ENCODE assay signal across 8 cellular contexts in genomic region chr2:30232801-30233130, GRCh38. TPM values are rescaled to one million over a fixed set of nuclear protein-coding genes. Genes with fewer than 3 reads are reported as not detected.
DNase-seq lines count a peak whose midpoint lies in the region; ATAC-seq, FAIRE-seq and TF ChIP-seq lines count a peak whose summit lies in the region.

No MANE protein-coding gene starts in this region.

- H4K20me1 ChIP-seq in BLaER1 treated with 17β-estradiol and CSF1 and Interleukin-3, amounts not matched to agents 10 nM and 100 nM, result peaks cover 0 to 21% (median 12%) of the 10 kb centered on the region in 11 experiments; a peak in 12 of 22 replicates
- H4K20me1 ChIP-seq in KMS-11 (ENCODE audit: insufficient read depth), result no peaks in the 10 kb centered on the region

- H3K79me2 ChIP-seq in KMS-11 (ENCODE audit: insufficient read depth, low read depth), result peaks cover 25% of the 10 kb centered on the region

- in situ Hi-C loops in transverse colon (cut with MboI; ENCODE audit: low pct_ligation_motif_present in 1 of 4, low pct_unique_long_range_greater_than_20kb in 1 of 4, low sequenced_read_pairs in 3 of 4), result loop anchor here in 2 of 4 donors (25.0 kb wide), 2 partner anchors 180 to 205 kb away; partner anchors contain the start of gene LCLAT1 (in 1 of the 2)

- TF ChIP-seq EP300 in transverse colon (IDR thresholded peaks at IDR 0.05; ENCODE audit: low read depth), result no peak

- H3K9ac ChIP-seq in BLaER1 treated with 17β-estradiol and CSF1 and Interleukin-3, amounts not matched to agents 10 nM and 100 nM, result peak overlapping the region; percentile 78 to 89 (median 84)
- peak overlapping the region; percentile 91 for H3K9ac ChIP-seq in KMS-11

- H3K4me2 ChIP-seq in BLaER1 treated with 17β-estradiol and CSF1 and Interleukin-3, amounts not matched to agents 10 nM and 100 nM, result peak overlapping the region; percentile 92 to 100 (median 97)
- H3K4me2 ChIP-seq in KMS-11, result peak overlapping the region; percentile 73

- peak overlapping the region; percentile 44 to 88 (median 79); a peak in 21 of 22 replicates for H3K27ac ChIP-seq in BLaER1 treated with 17β-estradiol and CSF1 and Interleukin-3, amounts not matched to agents 10 nM and 100 nM
- peak overlapping the region; percentile 77 for H3K27ac ChIP-seq in KMS-11
- peak overlapping the region; percentile 82 to 93 for H3K27ac ChIP-seq in ascending aorta
- peak overlapping the region; percentile 49 to 74 (median 67) for H3K27ac ChIP-seq in right lobe of liver
- peak overlapping the region; percentile 85 to 92 (median 90) for H3K27ac ChIP-seq in transverse colon

- peaks cover 14 to 20% (median 16%) of the 10 kb centered on the region in 11 experiments; a peak in 19 of 22 replicates for H3K27me3 ChIP-seq in BLaER1 treated with 17β-estradiol and CSF1 and Interleukin-3, amounts not matched to agents 10 nM and 100 nM
- H3K27me3 ChIP-seq in KMS-11 (ENCODE audit: insufficient read depth, low read depth) (no peaks in the 10 kb centered on the region), ascending aorta (no peaks in the 10 kb centered on the region), right lobe of liver (no peaks in the 10 kb centered on the region), transverse colon (peaks cover 46% of the 10 kb centered on the region)

- TF ChIP-seq POLR2A in right lobe of liver (IDR thresholded peaks at IDR 0.05) (no peak), transverse colon (IDR thresholded peaks at IDR 0.05) (no peak)

- DNase-seq in ascending aorta (ENCODE audit: low spot score in 2 of 2), result no peak
- peak in 1 of 3 donors; percentile 56 for DNase-seq in right lobe of liver
- DNase-seq in transverse colon, result peak; percentile 41
- DNase-seq in D721Med (ENCODE audit: insufficient read length, low spot score), result no peak
- no peak for DNase-seq in amniotic stem cell (lab: John Stamatoyannopoulos, UW)
- DNase-seq in ecto neural progenitor cell (ENCODE audit: low spot score), result no peak

- H3K4me1 ChIP-seq in BLaER1 treated with 17β-estradiol and CSF1 and Interleukin-3, amounts not matched to agents 10 nM and 100 nM, result peaks cover 17 to 46% (median 33%) of the 10 kb centered on the region in 10 experiments
- peaks cover 36% of the 10 kb centered on the region for H3K4me1 ChIP-seq in KMS-11 (ENCODE audit: low read depth, poor library complexity, severe bottlenecking)
- H3K4me1 ChIP-seq in ascending aorta, result peaks cover 6 to 33% of the 10 kb centered on the region in 2 donors
- peaks cover 0 to 5% (median 0%) of the 10 kb centered on the region in 4 donors for H3K4me1 ChIP-seq in right lobe of liver
- H3K4me1 ChIP-seq in transverse colon, result peaks cover 5 to 50% (median 26%) of the 10 kb centered on the region in 4 donors

- H3K36me3 ChIP-seq in BLaER1 treated with 17β-estradiol and CSF1 and Interleukin-3, amounts not matched to agents 10 nM and 100 nM, result peaks cover 0 to 37% (median 31%) of the 10 kb centered on the region in 11 experiments; a peak in 18 of 22 replicates
- no peaks in the 10 kb centered on the region for H3K36me3 ChIP-seq in KMS-11 (ENCODE audit: insufficient read depth)
- H3K36me3 ChIP-seq in ascending aorta, result peaks cover 8 to 27% of the 10 kb centered on the region in 2 donors
- no peaks in the 10 kb centered on the region for H3K36me3 ChIP-seq in right lobe of liver
- H3K36me3 ChIP-seq in transverse colon, result no peaks in the 10 kb centered on the region

- intact Hi-C loops in ascending aorta (cut with DNase I), result loop anchor here (5.0 kb wide), 7 partner anchors 40 to 460 kb away; partner anchors contain the start of gene YPEL5
- intact Hi-C loops in right lobe of liver (cut with DNase I), result no loop called here
- intact Hi-C loops in transverse colon (cut with DNase I; ENCODE audit: low total_unique reads), result no loop called here

- no peaks in the 10 kb centered on the region for H3K9me3 ChIP-seq in BLaER1 treated with 17β-estradiol and CSF1 and Interleukin-3, amounts not matched to agents 10 nM and 100 nM (replicated peaks in 1 of 11)
- no peaks in the 10 kb centered on the region for H3K9me3 ChIP-seq in ascending aorta
- H3K9me3 ChIP-seq in right lobe of liver, result no peaks in the 10 kb centered on the region
- H3K9me3 ChIP-seq in transverse colon, result no peaks in the 10 kb centered on the region

- no peak for TF ChIP-seq CTCF in KMS-11 (conservative IDR thresholded peaks at IDR 0.05; ENCODE audit: low read depth, low read length)
- TF ChIP-seq CTCF in ascending aorta (IDR thresholded peaks at IDR 0.05), result no peak
- no peak for TF ChIP-seq CTCF in right lobe of liver (IDR thresholded peaks at IDR 0.05)
- no peak for TF ChIP-seq CTCF in transverse colon (IDR thresholded peaks at IDR 0.05)
- no peak for TF ChIP-seq CTCF in D721Med (IDR thresholded peaks at IDR 0.05; ENCODE audit: insufficient read depth, missing control alignments)

- no peak for ATAC-seq in right lobe of liver

- 0% methylated on average over 4 of the region's 8 CpGs for WGBS in right lobe of liver (ENCODE audit: insufficient coverage, low coverage, low lambda C conversion rate, missing lambda C conversion rate)
- WGBS in transverse colon (ENCODE audit: low coverage in 1 of 2), 2 donors, result 0% methylated on average over 8 of the region's 8 CpGs; no CpG with 5 or more reads in 1 of the 2 donors

- peak overlapping the region; percentile 98 for H2AFZ ChIP-seq in KMS-11 (ENCODE audit: low read depth)

- FAIRE-seq in D721Med (lab: Jason Lieb, UNC), result no peak

- peak overlapping the region; percentile 68 to 84 (median 77) for H3K4me3 ChIP-seq in BLaER1 treated with 17β-estradiol and CSF1 and Interleukin-3, amounts not matched to agents 10 nM and 100 nM
- H3K4me3 ChIP-seq in KMS-11 (IDR thresholded peaks at IDR 0.05; ENCODE audit: insufficient read depth, low read depth, low read length), result peak overlapping the region; percentile 80
- peak overlapping the region; percentile 83 for H3K4me3 ChIP-seq in ascending aorta
- peak overlapping the region; percentile 45 to 63 (median 53) for H3K4me3 ChIP-seq in right lobe of liver
- peak overlapping the region; percentile 41 to 81 (median 70) for H3K4me3 ChIP-seq in transverse colon

RNA-seq across cellular contexts. Expression of gene LBH, which starts 1.4 kb away (rescaled TPM):
- total RNA-seq in ascending aorta (116 TPM), right lobe of liver (10 to 100 TPM in 3 of 6 experiments, 1 to 10 TPM in 3; 4.3 to 17.6 (median 9.5) TPM), transverse colon (10 to 100 TPM in 3 of 4 donors, 1 to 10 TPM in 1; 7.0 to 37.8 (median 16.3) TPM)
